25 cellular contexts compared by ENCODE assay signal in genomic region chr22:25833676-25834075, GRCh38.
"Had no signal": no experiment of that assay in that cellular context is flagged by ENCODE, and none has a peak within 500 bp of the region (broad histone marks: within the 10 kb centered on the region; RNA-seq: fewer than 3 reads in every experiment).

No MANE protein-coding gene starts in this region.

- DNase-seq: effector memory CD8-positive, alpha-beta T cell; erythroblast; esophagus squamous epithelium; foreskin melanocyte; glutamatergic neuron; hippocampal formation; left cardiac atrium; left lung; lower lobe of right lung; mucosa of descending colon; naive B cell; nephron progenitor cell; occipital lobe; ovary; sigmoid colon; stimulated activated CD4-positive, alpha-beta T cell treated with anti-CD3 and anti-CD28 coated beads, Interleukin-2, amount 100 ng/mL, for 24 hours; stimulated activated CD4-positive, alpha-beta T cell treated with anti-CD3 and anti-CD28 coated beads, Interleukin-4, amount 100 ng/mL, for 24 hours; stimulated activated naive CD4-positive, alpha-beta T cell treated with Interleukin-2 at 50 U/mL for 16 hours; testis; tibial artery had no signal

- H3K9me3 ChIP-seq: esophagus squamous epithelium, left lung, lower lobe of right lung, ovary, sigmoid colon, testis had no signal

- H3K27ac ChIP-seq: coronary artery, esophagus squamous epithelium, left lung, lower lobe of right lung, ovary, sigmoid colon, testis, tibial artery had no signal

- H3K27me3 ChIP-seq: esophagus squamous epithelium, left lung, ovary, sigmoid colon, testis, tibial artery had no signal

- FAIRE-seq: endometrium, islet of Langerhans had no signal

- H3K4me1 ChIP-seq: esophagus squamous epithelium, left lung, lower lobe of right lung, sigmoid colon, testis, tibial artery had no signal

- H3K36me3 ChIP-seq: esophagus squamous epithelium, left lung, lower lobe of right lung, ovary, sigmoid colon, tibial artery had no signal

- ATAC-seq: effector memory CD8-positive, alpha-beta T cell; left lung; lower lobe of right lung; mucosa of descending colon; stimulated activated effector memory CD8-positive, alpha-beta T cell treated with anti-CD3 and anti-CD28 coated beads, Interleukin-12 subunit alpha, Interleukin-12 subunit beta, amount 100 ng/mL, for 72 hours had no signal

- H3K4me3 ChIP-seq: coronary artery, esophagus squamous epithelium, heart right ventricle, left lung, lower lobe of right lung, mucosa of descending colon, ovary, sigmoid colon, testis, tibial artery had no signal
